In the genomic region with DNA sequence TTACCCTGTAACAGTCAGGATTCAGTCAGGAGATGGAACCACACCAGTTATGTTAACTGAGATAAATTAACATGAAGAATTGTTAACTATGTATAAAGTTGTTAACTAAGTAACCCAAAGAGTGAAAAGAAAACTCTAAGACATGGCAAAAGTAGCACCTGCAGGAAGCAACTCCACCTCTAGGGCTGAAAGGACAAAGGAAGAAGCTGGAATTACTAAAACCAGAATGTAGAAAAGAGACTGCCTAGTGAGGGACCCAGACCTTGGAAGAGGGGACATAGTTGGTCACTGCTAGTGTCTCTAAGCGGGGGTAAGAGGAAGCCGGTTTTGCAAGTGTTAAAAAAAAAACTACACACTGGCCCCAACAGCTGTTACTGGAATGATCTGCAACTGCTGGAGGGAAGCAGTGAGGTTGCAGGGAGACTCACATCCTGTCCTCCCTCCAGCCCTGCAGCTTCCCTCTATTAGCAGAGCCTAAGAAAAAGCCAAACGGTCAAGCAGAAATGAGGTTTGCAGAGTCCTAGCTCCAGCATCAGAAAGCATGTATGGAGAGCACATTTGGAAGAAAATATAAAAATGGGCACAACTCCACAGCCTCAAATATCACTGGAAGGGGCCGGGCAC, we compare ENCODE assay signal across 13 cellular contexts. TPM values are rescaled to one million over a fixed set of nuclear protein-coding genes. Genes with fewer than 3 reads are reported as not detected.
A peak's percentile ranks its signal among the peaks of the same experiment; 100 is the strongest.
DNase-seq lines count a peak whose midpoint lies in the region; ATAC-seq and TF ChIP-seq lines count a peak whose summit lies in the region.
"Had no signal": no experiment of that assay in that cellular context is flagged by ENCODE, and none has a peak within 500 bp of the region (broad histone marks: within the 10 kb centered on the region; RNA-seq: fewer than 3 reads in every experiment).

No MANE protein-coding gene starts in this region.

- H3K27me3 ChIP-seq in right atrium auricular region = no peaks in the 10 kb centered on the region
- H3K27me3 ChIP-seq: colonic mucosa had no signal

- H3K4me1 ChIP-seq in right atrium auricular region = peaks cover 0 to 65% of the 10 kb centered on the region in 2 donors
- H3K4me1 ChIP-seq: colonic mucosa had no signal

- peaks cover 2% of the 10 kb centered on the region for H3K27me3 Mint-ChIP-seq in activated CD8-positive, alpha-beta T cell treated with anti-CD3 and anti-CD28 coated beads for 36 hours

- no peaks in the 10 kb centered on the region for H3K36me3 ChIP-seq in right atrium auricular region
- H3K36me3 ChIP-seq: colonic mucosa had no signal

- TF ChIP-seq CTCF in right atrium auricular region (IDR thresholded peaks at IDR 0.05) (peak in 1 of 2 donors; percentile 14), coronary artery (IDR thresholded peaks at IDR 0.05) (no peak), GM20000 (IDR thresholded peaks at IDR 0.05; ENCODE audit: extremely low read depth, missing control alignments) (no peak)
- TF ChIP-seq CTCF in activated CD8-positive, alpha-beta T cell treated with anti-CD3 and anti-CD28 coated beads for 36 hours (IDR thresholded peaks at IDR 0.05) = no peak

- H3K4me3 ChIP-seq in right atrium auricular region (no peak overlapping the region), coronary artery (no peak overlapping the region)
- H3K4me3 ChIP-seq: colonic mucosa had no signal

- H3K9me3 Mint-ChIP-seq in activated CD8-positive, alpha-beta T cell treated with anti-CD3 and anti-CD28 coated beads for 36 hours = no peaks in the 10 kb centered on the region
- H3K9me3 Mint-ChIP-seq: activated naive CD4-positive, alpha-beta T cell treated with anti-CD3 and anti-CD28 coated beads, Interleukin-2, amount 50 U/mL, for 24 hours had no signal

- peaks cover 6% of the 10 kb centered on the region for H3K4me1 Mint-ChIP-seq in activated CD8-positive, alpha-beta T cell treated with anti-CD3 and anti-CD28 coated beads for 36 hours (ENCODE audit: low read depth)
- H3K4me1 Mint-ChIP-seq: activated naive CD4-positive, alpha-beta T cell treated with anti-CD3 and anti-CD28 coated beads, Interleukin-2, amount 50 U/mL, for 24 hours had no signal

- H3K27ac ChIP-seq in right atrium auricular region = peak overlapping the region in 1 of 2 donors; percentile 63
- H3K27ac ChIP-seq in coronary artery = peak overlapping the region; percentile 39 to 72
- H3K27ac ChIP-seq: colonic mucosa had no signal

- H3K9me3 ChIP-seq in right atrium auricular region = no peaks in the 10 kb centered on the region
- H3K9me3 ChIP-seq: colonic mucosa had no signal

- no peak overlapping the region for H3K27ac Mint-ChIP-seq in activated CD8-positive, alpha-beta T cell treated with anti-CD3 and anti-CD28 coated beads for 36 hours
- H3K27ac Mint-ChIP-seq: activated naive CD4-positive, alpha-beta T cell treated with anti-CD3 and anti-CD28 coated beads, Interleukin-2, amount 50 U/mL, for 24 hours; T-helper 17 cell had no signal

- CTCF ChIA-PET in activated CD8-positive, alpha-beta T cell treated with anti-CD3 and anti-CD28 coated beads for 36 hours (lab: Charles Lee) = no interaction called here

- intact Hi-C loops in Right ventricle myocardium inferior (cut with DNase I) = loop anchor here (5.0 to 10.0 kb wide), 3 partner anchors 93 to 238 kb away; partner anchors contain the start of gene DAAM1
- intact Hi-C loops in activated CD8-positive, alpha-beta T cell treated with anti-CD3 and anti-CD28 coated beads for 36 hours (cut with micrococcal nuclease) = no loop called here

- no peaks in the 10 kb centered on the region for H3K36me3 Mint-ChIP-seq in activated CD8-positive, alpha-beta T cell treated with anti-CD3 and anti-CD28 coated beads for 36 hours (ENCODE audit: low read depth)
- H3K36me3 Mint-ChIP-seq: activated naive CD4-positive, alpha-beta T cell treated with anti-CD3 and anti-CD28 coated beads, Interleukin-2, amount 50 U/mL, for 24 hours had no signal

- ATAC-seq in Right ventricle myocardium inferior (peak; percentile 58), GM19455 (IDR thresholded peaks at IDR 0.05; ENCODE audit: unreplicated experiment) (no peak)
- ATAC-seq in activated CD8-positive, alpha-beta T cell treated with anti-CD3 and anti-CD28 coated beads for 36 hours = no peak
- ATAC-seq: T-helper 17 cell had no signal

- H3K4me3 Mint-ChIP-seq in activated CD8-positive, alpha-beta T cell treated with anti-CD3 and anti-CD28 coated beads for 36 hours = no peak overlapping the region
- H3K4me3 Mint-ChIP-seq: activated naive CD4-positive, alpha-beta T cell treated with anti-CD3 and anti-CD28 coated beads, Interleukin-2, amount 50 U/mL, for 24 hours; T-helper 17 cell had no signal

- DNase-seq in Right ventricle myocardium inferior (ENCODE audit: missing footprints) (no peak), right atrium auricular region (ENCODE audit: low spot score) (no peak), coronary artery (ENCODE audit: low spot score) (no peak), left kidney (ENCODE audit: low read depth, low spot score) (peak; percentile 65), GM20000 (ENCODE audit: low spot score) (no peak)
- DNase-seq in activated CD4-positive, alpha-beta T cell treated with anti-CD3 and anti-CD28 coated beads, Interleukin-2, amount 50 U/mL, for 48 hours = no peak
- DNase-seq in activated CD8-positive, alpha-beta T cell treated with anti-CD3 and anti-CD28 coated beads for 36 hours = no peak
- DNase-seq: colonic mucosa, NCI-H1105 treated with DMSO at 0.1 percent for 48 hours, NCI-H748 treated with DMSO at 0.1 percent for 48 hours, T-helper 17 cell had no signal

- POLR2A ChIA-PET in activated CD8-positive, alpha-beta T cell treated with anti-CD3 and anti-CD28 coated beads for 36 hours (lab: Charles Lee) = no interaction called here

RNA-seq across cellular contexts. Expression of gene GPR135, which starts 39.7 kb away (rescaled TPM):
- total RNA-seq in Right ventricle myocardium inferior (1.5 TPM), right atrium auricular region (1 to 10 TPM; 4.1 to 5.0 TPM)
- total RNA-seq in activated CD8-positive, alpha-beta T cell treated with anti-CD3 and anti-CD28 coated beads for 36 hours = 1 to 10 TPM; 1.5 to 1.7 TPM

RNA-seq across cellular contexts. Expression of gene L3HYPDH, which starts 58.8 kb away (rescaled TPM):
- 8.8 TPM for total RNA-seq in Right ventricle myocardium inferior
- 10 to 100 TPM; 26.5 to 29.8 TPM for total RNA-seq in right atrium auricular region
- total RNA-seq in activated CD8-positive, alpha-beta T cell treated with anti-CD3 and anti-CD28 coated beads for 36 hours = 10 to 100 TPM; 12.3 to 14.6 TPM

RNA-seq across cellular contexts. Expression of gene JKAMP, which starts 58.9 kb away (rescaled TPM):
- total RNA-seq in Right ventricle myocardium inferior (23.7 TPM), right atrium auricular region (10 to 100 TPM; 38.0 to 66.0 TPM)
- 10 to 100 TPM; 15.3 to 16.0 TPM for total RNA-seq in activated CD8-positive, alpha-beta T cell treated with anti-CD3 and anti-CD28 coated beads for 36 hours
